Comparison of ENCODE assay signal across 1 cellular context in the genomic region with DNA sequence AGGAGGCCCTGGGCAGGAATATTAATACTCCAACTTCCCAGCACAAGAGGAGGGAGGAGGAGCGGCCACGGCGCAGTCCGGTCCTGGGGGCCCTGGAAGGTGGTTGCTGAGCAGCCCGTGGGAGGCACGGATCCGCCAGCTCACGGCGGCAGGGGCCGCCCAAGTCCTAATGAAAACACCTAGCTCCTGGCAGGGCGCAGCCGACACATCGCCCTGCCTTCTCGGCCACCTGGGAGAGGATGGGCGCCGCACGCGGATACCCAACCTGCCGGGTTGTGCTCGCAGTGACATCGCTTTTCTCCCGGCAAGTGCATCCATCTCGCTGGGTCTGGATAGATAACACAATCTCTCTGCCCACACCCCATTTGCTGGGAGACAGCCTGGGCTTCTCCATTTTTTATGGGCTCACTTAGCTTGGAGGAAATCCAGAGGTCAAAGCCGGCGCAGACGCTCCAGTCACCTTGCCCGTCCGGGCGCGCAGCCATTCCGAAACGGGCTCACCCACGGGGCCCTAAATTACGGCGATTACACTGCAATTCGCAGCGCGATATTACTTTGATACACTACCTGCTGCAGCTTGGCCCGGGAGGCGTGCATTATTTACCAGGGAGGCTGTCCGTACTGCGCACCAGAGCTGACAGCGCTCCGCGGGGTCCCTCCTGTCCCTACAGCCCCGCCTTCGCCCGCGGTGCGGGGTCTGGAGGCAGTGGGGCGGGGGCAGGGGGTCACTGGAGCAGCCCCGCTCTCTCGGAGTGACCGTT.
TF ChIP-seq lines count a peak whose summit lies in the region.

No MANE protein-coding gene starts in this region.

TF ChIP-seq in K562, 482 proteins besides CTCF, POLR2A, EP300 and RAD21 (continued from another document):
- no peak for TF ChIP-seq CHD4 (IDR thresholded peaks at IDR 0.05; ENCODE audit: insufficient read depth, insufficient replicate concordance, low read depth, low read length, poor library complexity, severe bottlenecking)
